Comparison of ENCODE assay signal across 15 cellular contexts in genomic region chr17:1241904-1242303, GRCh38. TPM values are rescaled to one million over a fixed set of nuclear protein-coding genes. Genes with fewer than 3 reads are reported as not detected.
DNase-seq lines count a peak whose midpoint lies in the region; ATAC-seq and TF ChIP-seq lines count a peak whose summit lies in the region.
"Had no signal": no experiment of that assay in that cellular context is flagged by ENCODE, and none has a peak within 500 bp of the region (broad histone marks: within the 10 kb centered on the region; RNA-seq: fewer than 3 reads in every experiment).

No MANE protein-coding gene starts in this region.

- intact Hi-C loops in PC-3 (cut with micrococcal nuclease), result no loop called here

- no peaks in the 10 kb centered on the region for H3K36me3 Mint-ChIP-seq in nephron (ENCODE audit: low read depth)

- DNase-seq in GM03348 (ENCODE audit: low spot score), result peak; percentile 31
- peak; percentile 74 for DNase-seq in NCI-H146 treated with DMSO at 0.1 percent for 48 hours (lab: John Stamatoyannopoulos, UW; ENCODE audit: unreplicated experiment)
- no peak for DNase-seq in stimulated activated CD4-positive, alpha-beta T cell treated with anti-CD3 and anti-CD28 coated beads, Interleukin-4, amount 100 ng/mL, for 4 hours
- no peak for DNase-seq in KBM-7
- DNase-seq in mesendoderm, result no peak
- DNase-seq in PC-3, result no peak
- DNase-seq: activated CD8-positive, alpha-beta memory T cell treated with anti-CD3 and anti-CD28 coated beads, Interleukin-2, amount 50 U/mL, for 48 hours; aorta; Calu3; substantia nigra had no signal

- peaks cover 9% of the 10 kb centered on the region for H3K4me1 Mint-ChIP-seq in nephron

- TF ChIP-seq CTCF in nephron (IDR thresholded peaks at IDR 0.05; ENCODE audit: unreplicated experiment in 3 of 3) (no peak), PC-3 (conservative IDR thresholded peaks at IDR 0.05; ENCODE audit: low read depth, low read length) (no peak)

- H3K4me2 ChIP-seq in mesendoderm (ENCODE audit: low read length), result no peak overlapping the region
- no peak overlapping the region for H3K4me2 ChIP-seq in PC-3 (ENCODE audit: low read length)

- no peak overlapping the region for H3K4me3 Mint-ChIP-seq in nephron

- no peaks in the 10 kb centered on the region for H3K79me1 ChIP-seq in mesendoderm (ENCODE audit: low read length)

- no peak overlapping the region for H2BK5ac ChIP-seq in mesendoderm (ENCODE audit: low read length)

- H3K27me3 Mint-ChIP-seq in nephron (ENCODE audit: low read depth), result peaks cover 35% of the 10 kb centered on the region

- no peak overlapping the region for H2BK15ac ChIP-seq in mesendoderm (replicated peaks; ENCODE audit: low read depth)

- H3F3A ChIP-seq in PC-3 (ENCODE audit: low read length, unreplicated experiment), result no peaks in the 10 kb centered on the region

- in situ Hi-C loops in KBM-7 (cut with MboI; ENCODE audit: low pct_unique_long_range_greater_than_20kb, low sequenced_read_pairs), result no loop called here

- peak overlapping the region in 2 of 3 experiments; percentile 77 for H3K27ac Mint-ChIP-seq in nephron

- H3K27ac ChIP-seq in mesendoderm (ENCODE audit: low read depth, low read length), result no peak overlapping the region
- H3K27ac ChIP-seq in PC-3 (ENCODE audit: low read length), result no peak overlapping the region

- H3K18ac ChIP-seq in mesendoderm (ENCODE audit: low read length), result no peak overlapping the region

- no peaks in the 10 kb centered on the region for H3K27me3 ChIP-seq in mesendoderm (ENCODE audit: insufficient read depth, low read length, poor library complexity)
- H3K27me3 ChIP-seq in PC-3 (ENCODE audit: low read length), result no peaks in the 10 kb centered on the region

- H2BK120ac ChIP-seq in mesendoderm (ENCODE audit: low read depth, low read length), result no peak overlapping the region

- H3K56ac ChIP-seq in mesendoderm (ENCODE audit: low read length), result no peak overlapping the region

- ATAC-seq in SK-N-SH treated with all-trans-retinoic acid at 6 μM for 48 hours (peak; percentile 64), PC-3 (no peak)
- ATAC-seq: K562, Panc1 had no signal

- H4K5ac ChIP-seq in mesendoderm (ENCODE audit: low read length), result no peak overlapping the region

- H3K9me3 Mint-ChIP-seq in nephron, result peaks cover 2% of the 10 kb centered on the region

- no peaks in the 10 kb centered on the region for H3K36me3 ChIP-seq in mesendoderm (ENCODE audit: control insufficient read depth, insufficient read depth, low read length)
- H3K36me3 ChIP-seq in PC-3 (ENCODE audit: low read depth, low read length), result no peaks in the 10 kb centered on the region

- H4K8ac ChIP-seq in mesendoderm (ENCODE audit: low read depth, low read length), result no peak overlapping the region

- H3K23ac ChIP-seq in mesendoderm (ENCODE audit: low read length), result no peak overlapping the region

- H3K79me2 ChIP-seq in mesendoderm (ENCODE audit: control insufficient read depth, insufficient read depth, low read length) (no peaks in the 10 kb centered on the region), PC-3 (ENCODE audit: low read length) (no peaks in the 10 kb centered on the region)

- H2AFZ ChIP-seq in PC-3 (ENCODE audit: low read length), result no peak overlapping the region

- CTCF ChIA-PET in PC-3 (lab: Charles Lee), result no interaction called here

- H3K9me2 ChIP-seq in PC-3 (replicated peaks; ENCODE audit: low read length), result no peaks in the 10 kb centered on the region

- no TSS peak for BruUV-seq in PC-3 (replicated peaks; lab: Mats Ljungman, UMichigan)

- no peaks in the 10 kb centered on the region for H3K9me3 ChIP-seq in PC-3 (ENCODE audit: low read length)

- H2AK5ac ChIP-seq in mesendoderm (ENCODE audit: low read length), result no peak overlapping the region

- H3K4me3 ChIP-seq in mesendoderm (ENCODE audit: low read length) (no peak overlapping the region), PC-3 (ENCODE audit: low read length) (no peak overlapping the region)
- H3K4me3 ChIP-seq: K562 had no signal

- no peaks in the 10 kb centered on the region for H4K20me1 ChIP-seq in PC-3 (ENCODE audit: low read length)

- no peak overlapping the region for H3K9ac ChIP-seq in mesendoderm (ENCODE audit: low read length)
- H3K9ac ChIP-seq in PC-3 (ENCODE audit: low read length), result no peak overlapping the region

- H3K4me1 ChIP-seq in mesendoderm (ENCODE audit: control insufficient read depth, low read depth, low read length), result no peaks in the 10 kb centered on the region
- no peaks in the 10 kb centered on the region for H3K4me1 ChIP-seq in PC-3 (ENCODE audit: insufficient read depth, low read length)

- H3K4ac ChIP-seq in mesendoderm (ENCODE audit: low read depth, low read length), result no peak overlapping the region

- POLR2A ChIA-PET in PC-3 (lab: Charles Lee; ENCODE audit: unreplicated experiment), result no interaction called here

- WGBS in mesendoderm (ENCODE audit: extremely low coverage, insufficient coverage, low lambda C conversion rate), result no CpG with 5 or more reads among the region's 10 CpGs

TF ChIP-seq in SK-N-SH treated with all-trans-retinoic acid at 6 μM for 48 hours, 23 proteins besides CTCF, POLR2A, EP300 and RAD21:
- TF ChIP-seq TCF4 (CRISPR knock-in tag; IDR thresholded peaks at IDR 0.05; ENCODE audit: borderline replicate concordance) (peak; percentile 55; the same call in 1 of the 2 replicates), ZNF8 (CRISPR knock-in tag; IDR thresholded peaks at IDR 0.05) (no peak), POU6F1 (CRISPR knock-in tag; IDR thresholded peaks at IDR 0.05; ENCODE audit: borderline replicate concordance, low read depth) (no peak), TOX (CRISPR knock-in tag; IDR thresholded peaks at IDR 0.05; ENCODE audit: borderline replicate concordance) (no peak), TSHZ2 (CRISPR knock-in tag; IDR thresholded peaks at IDR 0.05) (0 out of 2 replicates have a peak, but pooled peaks have one; percentile 28), BACH2 (CRISPR knock-in tag; IDR thresholded peaks at IDR 0.05; ENCODE audit: borderline replicate concordance) (no peak), OSR1 (CRISPR knock-in tag; IDR thresholded peaks at IDR 0.05) (no peak), PATZ1 (CRISPR knock-in tag; IDR thresholded peaks at IDR 0.05; ENCODE audit: borderline replicate concordance) (no peak), SNAI2 (CRISPR knock-in tag; IDR thresholded peaks at IDR 0.05) (no peak)

RNA-seq across cellular contexts. Expression of gene BHLHA9, which starts 28.3 kb away (rescaled TPM):
- not detected for polyA plus RNA-seq in mesendoderm (2013, experiment 1 of 2)
- polyA plus RNA-seq in mesendoderm (2013, experiment 2 of 2), result not detected
- total RNA-seq in PC-3 (2014; rRNA removed), result not detected in 2 replicates
- total RNA-seq: aorta, Calu3, endothelial cell of umbilical vein, K562 had no signal
- polyA plus RNA-seq: aorta, endothelial cell of umbilical vein, K562 had no signal

RNA-seq across cellular contexts. Expression of gene TRARG1, which starts 37.6 kb away (rescaled TPM):
- polyA plus RNA-seq in mesendoderm (2013, experiment 1 of 2), result not detected
- not detected for polyA plus RNA-seq in mesendoderm (2013, experiment 2 of 2)
- not detected in 2 replicates for total RNA-seq in PC-3 (2014; rRNA removed)
- total RNA-seq: Calu3, endothelial cell of umbilical vein, K562 had no signal
- polyA plus RNA-seq: endothelial cell of umbilical vein had no signal

Comparison
In these comparisons a context has a peak if more than half of its experiments do, and no peak if none do; other contexts are left out.
1. DNase-seq: peak in GM03348 (single experiment) and NCI-H146 treated with DMSO at 0.1 percent for 48 hours (single experiment); none in stimulated activated CD4-positive, alpha-beta T cell treated with anti-CD3 and anti-CD28 coated beads, Interleukin-4, amount 100 ng/mL, for 4 hours (0 of 2), KBM-7 (single experiment), mesendoderm (single experiment) and PC-3 (single experiment).